20 cellular contexts compared by ENCODE assay signal in the genomic region with DNA sequence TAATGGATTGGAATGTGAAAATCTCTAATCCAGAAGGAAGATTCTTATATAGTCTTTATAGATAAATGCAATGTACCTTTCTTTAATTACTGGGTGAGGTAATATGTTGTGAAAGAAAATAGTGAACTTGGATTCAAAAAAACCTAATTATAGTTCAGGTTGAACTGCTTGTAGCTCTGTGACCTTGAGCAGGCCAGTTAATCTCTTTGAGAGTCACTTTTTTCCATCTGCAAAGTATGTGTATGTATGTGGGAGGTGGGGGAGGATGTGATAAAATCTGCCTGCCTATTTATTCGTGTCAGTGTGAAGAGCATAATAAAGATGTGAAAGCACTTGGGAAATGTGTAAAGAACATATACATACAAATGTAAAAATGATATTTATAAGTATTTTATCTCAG. TPM values are rescaled to one million over a fixed set of nuclear protein-coding genes. Genes with fewer than 3 reads are reported as not detected.
DNase-seq lines count a peak whose midpoint lies in the region; ATAC-seq, FAIRE-seq and TF ChIP-seq lines count a peak whose summit lies in the region.
"Had no signal": no experiment of that assay in that cellular context is flagged by ENCODE, and none has a peak within 500 bp of the region (broad histone marks: within the 10 kb centered on the region; RNA-seq: fewer than 3 reads in every experiment).

No MANE protein-coding gene starts in this region.

- peaks cover 4% of the 10 kb centered on the region for H3K9me3 Mint-ChIP-seq in activated CD8-positive, alpha-beta T cell treated with anti-CD3 and anti-CD28 coated beads for 36 hours
- H3K9me3 Mint-ChIP-seq in activated CD8-positive, alpha-beta T cell treated with anti-CD3 and anti-CD28 coated beads, Interleukin-2, amount 10 ng/mL, durations not matched to agents 7 days and 5 days (ENCODE audit: insufficient read depth) = peaks cover 5% of the 10 kb centered on the region

- H3K4me3 Mint-ChIP-seq in activated CD8-positive, alpha-beta T cell treated with anti-CD3 and anti-CD28 coated beads for 36 hours = no peak overlapping the region
- no peak overlapping the region for H3K4me3 Mint-ChIP-seq in activated CD8-positive, alpha-beta T cell treated with anti-CD3 and anti-CD28 coated beads, Interleukin-2, amount 10 ng/mL, durations not matched to agents 7 days and 5 days
- H3K4me3 Mint-ChIP-seq: dendritic cell treated with granulocyte-macrophage colony-stimulating factor and Interleukin-4, amounts not matched to agents 40 ng/mL and 50 ng/mL, for 4 days; stimulated activated naive CD8-positive, alpha-beta T cell treated with anti-CD3 and anti-CD28 coated beads, Interleukin-15, Interleukin-2, amounts not matched to agents 100 ng/mL and 50 ng/mL, for 24 hours had no signal

- peak; percentile 4 for DNase-seq in activated CD8-positive, alpha-beta T cell treated with anti-CD3 and anti-CD28 coated beads for 36 hours
- DNase-seq in activated CD8-positive, alpha-beta T cell treated with anti-CD3 and anti-CD28 coated beads, Interleukin-2, amount 10 ng/mL, durations not matched to agents 7 days and 5 days = no peak
- peak; percentile 8 for DNase-seq in astrocyte of the spinal cord (ENCODE audit: low read depth, low spot score)
- DNase-seq in left colon = no peak
- DNase-seq in superior temporal gyrus (ENCODE audit: extremely low spot score) = peak; percentile 55
- DNase-seq in frontal cortex (ENCODE audit: low spot score in 2 of 2) = no peak
- no peak for DNase-seq in HuH-7 (ENCODE audit: low spot score)
- DNase-seq: 8988T; activated CD4-positive, CD25-positive, alpha-beta regulatory T cell; activated CD8-positive, alpha-beta memory T cell treated with anti-CD3 and anti-CD28 coated beads, Interleukin-2, amount 50 U/mL, for 4 hours; activated gamma-delta T cell; DMS 273 treated with DMSO at 0.1 percent for 48 hours; hippocampal formation; NCI-H1092 treated with DMSO at 0.1 percent for 48 hours; NK-92 treated with Interleukin-12 subunit alpha and Interleukin-12 subunit beta, amount 100 ng/mL, for 24 hours; T-helper 1 cell had no signal

- intact Hi-C loops in activated CD8-positive, alpha-beta T cell treated with anti-CD3 and anti-CD28 coated beads for 36 hours (cut with micrococcal nuclease) = no loop called here
- intact Hi-C loops in left colon (cut with DNase I, micrococcal nuclease) = no loop called here

- peaks cover 13% of the 10 kb centered on the region for H3K36me3 Mint-ChIP-seq in activated CD8-positive, alpha-beta T cell treated with anti-CD3 and anti-CD28 coated beads for 36 hours (ENCODE audit: low read depth)
- no peaks in the 10 kb centered on the region for H3K36me3 Mint-ChIP-seq in activated CD8-positive, alpha-beta T cell treated with anti-CD3 and anti-CD28 coated beads, Interleukin-2, amount 10 ng/mL, durations not matched to agents 7 days and 5 days (ENCODE audit: low read depth)

- FAIRE-seq in frontal cortex (lab: Jason Lieb, UNC) = no peak

- TF ChIP-seq CTCF in activated CD8-positive, alpha-beta T cell treated with anti-CD3 and anti-CD28 coated beads for 36 hours (IDR thresholded peaks at IDR 0.05) = no peak
- TF ChIP-seq CTCF in astrocyte of the spinal cord (IDR thresholded peaks at IDR 0.05; ENCODE audit: low read depth, low read length) = no peak

- H3K27ac Mint-ChIP-seq in activated CD8-positive, alpha-beta T cell treated with anti-CD3 and anti-CD28 coated beads for 36 hours = no peak overlapping the region
- no peak overlapping the region for H3K27ac Mint-ChIP-seq in activated CD8-positive, alpha-beta T cell treated with anti-CD3 and anti-CD28 coated beads, Interleukin-2, amount 10 ng/mL, durations not matched to agents 7 days and 5 days
- H3K27ac Mint-ChIP-seq: dendritic cell treated with granulocyte-macrophage colony-stimulating factor and Interleukin-4, amounts not matched to agents 40 ng/mL and 50 ng/mL, for 4 days; stimulated activated naive CD8-positive, alpha-beta T cell treated with anti-CD3 and anti-CD28 coated beads, Interleukin-15, Interleukin-2, amounts not matched to agents 100 ng/mL and 50 ng/mL, for 24 hours had no signal

- no peak for ATAC-seq in activated CD8-positive, alpha-beta T cell treated with anti-CD3 and anti-CD28 coated beads for 36 hours
- no peak for ATAC-seq in activated CD8-positive, alpha-beta T cell treated with anti-CD3 and anti-CD28 coated beads, Interleukin-2, amount 10 ng/mL, durations not matched to agents 7 days and 5 days
- ATAC-seq in left colon = peak; percentile 27
- ATAC-seq in GM19455 (IDR thresholded peaks at IDR 0.05; ENCODE audit: unreplicated experiment) = no peak

- in situ Hi-C loops in astrocyte of the spinal cord (cut with HindIII; ENCODE audit: low sequenced_read_pairs) = no loop called here

- CTCF ChIA-PET in activated CD8-positive, alpha-beta T cell treated with anti-CD3 and anti-CD28 coated beads for 36 hours (lab: Charles Lee) = no interaction called here
- CTCF ChIA-PET in activated CD8-positive, alpha-beta T cell treated with anti-CD3 and anti-CD28 coated beads, Interleukin-2, amount 10 ng/mL, durations not matched to agents 7 days and 5 days (lab: Charles Lee) = no interaction called here

- no peak overlapping the region for H3K4me3 ChIP-seq in astrocyte of the spinal cord (ENCODE audit: low read depth, low read length)
- H3K4me3 ChIP-seq: BLaER1 treated with 17β-estradiol and CSF1 and Interleukin-3, amounts not matched to agents 10 nM and 100 nM had no signal

- POLR2A ChIA-PET in activated CD8-positive, alpha-beta T cell treated with anti-CD3 and anti-CD28 coated beads for 36 hours (lab: Charles Lee) = interaction anchor here (1.1 kb wide), 1 partner anchor 54 kb away, joined by 3 read pairs; no protein-coding TSS in a partner anchor
- POLR2A ChIA-PET in activated CD8-positive, alpha-beta T cell treated with anti-CD3 and anti-CD28 coated beads, Interleukin-2, amount 10 ng/mL, durations not matched to agents 7 days and 5 days (lab: Charles Lee) = no interaction called here

- H3K27me3 Mint-ChIP-seq in activated CD8-positive, alpha-beta T cell treated with anti-CD3 and anti-CD28 coated beads for 36 hours = no peaks in the 10 kb centered on the region
- peaks cover 2% of the 10 kb centered on the region for H3K27me3 Mint-ChIP-seq in activated CD8-positive, alpha-beta T cell treated with anti-CD3 and anti-CD28 coated beads, Interleukin-2, amount 10 ng/mL, durations not matched to agents 7 days and 5 days (ENCODE audit: low read depth)
- H3K27me3 Mint-ChIP-seq: dendritic cell treated with granulocyte-macrophage colony-stimulating factor and Interleukin-4, amounts not matched to agents 40 ng/mL and 50 ng/mL, for 4 days; stimulated activated naive CD8-positive, alpha-beta T cell treated with anti-CD3 and anti-CD28 coated beads, Interleukin-15, Interleukin-2, amounts not matched to agents 100 ng/mL and 50 ng/mL, for 24 hours had no signal

- H3K4me1 Mint-ChIP-seq in activated CD8-positive, alpha-beta T cell treated with anti-CD3 and anti-CD28 coated beads for 36 hours (ENCODE audit: low read depth) = peaks cover 3% of the 10 kb centered on the region
- H3K4me1 Mint-ChIP-seq in activated CD8-positive, alpha-beta T cell treated with anti-CD3 and anti-CD28 coated beads, Interleukin-2, amount 10 ng/mL, durations not matched to agents 7 days and 5 days (ENCODE audit: low read depth) = no peaks in the 10 kb centered on the region

RNA-seq across cellular contexts. Expression of a gene that starts 34.4 kb away (rescaled TPM):
- 1 to 10 TPM; 2.8 to 4.3 TPM for total RNA-seq in activated CD8-positive, alpha-beta T cell treated with anti-CD3 and anti-CD28 coated beads for 36 hours
- total RNA-seq in activated CD8-positive, alpha-beta T cell treated with anti-CD3 and anti-CD28 coated beads, Interleukin-2, amount 10 ng/mL, durations not matched to agents 7 days and 5 days = 1 to 10 TPM; 3.1 to 3.2 TPM
- total RNA-seq in left colon (10 to 100 TPM; 34.0 to 37.7 TPM), frontal cortex (76.6 TPM)

Comparison
In these comparisons a context has a peak if more than half of its experiments do, and no peak if none do; other contexts are left out.
1. DNase-seq: peak in activated CD8-positive, alpha-beta T cell treated with anti-CD3 and anti-CD28 coated beads for 36 hours (single experiment), astrocyte of the spinal cord (single experiment) and superior temporal gyrus (single experiment); none in activated CD8-positive, alpha-beta T cell treated with anti-CD3 and anti-CD28 coated beads, Interleukin-2, amount 10 ng/mL, durations not matched to agents 7 days and 5 days (single experiment), left colon (0 of 2), frontal cortex (0 of 2) and HuH-7 (single experiment).
2. RNA of a gene that starts 34.4 kb away (total RNA-seq): 76.6 TPM in frontal cortex (single experiment) and 34.0 to 37.7 TPM in left colon; 2.8 to 4.3 TPM in activated CD8-positive, alpha-beta T cell treated with anti-CD3 and anti-CD28 coated beads for 36 hours and 3.1 to 3.2 TPM in activated CD8-positive, alpha-beta T cell treated with anti-CD3 and anti-CD28 coated beads, Interleukin-2, amount 10 ng/mL, durations not matched to agents 7 days and 5 days; every median in the first group is over 4 times any median in the second.